Comparison of ENCODE assay signal across 8 cellular contexts in genomic region chrX:134530845-134531244, GRCh38.
"Had no signal": no experiment of that assay in that cellular context is flagged by ENCODE, and none has a peak within 500 bp of the region (broad histone marks: within the 10 kb centered on the region; RNA-seq: fewer than 3 reads in every experiment).

No MANE protein-coding gene starts in this region.

- ATAC-seq: GM23338, HCT116 had no signal

- DNase-seq: GM23248, GOT3, H7, H9, HCEC 1CT, HFFc6 had no signal
